2 cellular contexts compared by ENCODE assay signal in the genomic region with DNA sequence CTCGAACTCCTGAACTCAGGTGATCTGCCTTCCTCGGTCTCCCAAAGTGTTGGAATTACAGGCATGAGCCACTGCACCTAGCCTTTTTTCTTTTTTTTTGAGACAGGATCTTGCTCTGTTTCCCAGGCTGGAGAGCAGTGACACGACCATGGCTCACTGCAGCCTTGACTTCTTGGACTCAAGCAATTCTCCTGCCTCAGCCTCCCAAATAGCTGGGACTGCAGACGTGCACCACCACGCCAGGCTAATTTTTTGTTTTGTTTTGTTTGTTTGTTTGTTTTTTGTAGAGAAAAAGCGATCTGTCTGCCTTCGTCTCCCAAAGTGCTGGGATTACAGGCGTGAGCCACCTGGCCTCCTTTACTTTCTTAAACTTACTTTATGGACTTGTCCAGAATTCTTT.
TF ChIP-seq lines count a peak whose summit lies in the region.

No MANE protein-coding gene starts in this region.

TF ChIP-seq in A549, 52 proteins besides CTCF, POLR2A, EP300 and RAD21:
- TF ChIP-seq NR3C1 (IDR thresholded peaks at IDR 0.05) = no peak

TF ChIP-seq in K562, 482 proteins besides CTCF, POLR2A, EP300 and RAD21:
- TF ChIP-seq ZNF589 (CRISPR knock-in tag; IDR thresholded peaks at IDR 0.05; ENCODE audit: low read depth) (peak; percentile 72; the same call in 1 of the 2 replicates), KDM1A (IDR thresholded peaks at IDR 0.05) (no peak), SMARCA5 (IDR thresholded peaks at IDR 0.05) (0 out of 2 replicates have a peak, but pooled peaks have one; percentile 24)
